ENCODE assay signal across 36 cellular contexts in genomic region chr2:102139851-102140250, GRCh38. TPM values are rescaled to one million over a fixed set of nuclear protein-coding genes. Genes with fewer than 3 reads are reported as not detected.
A peak's percentile ranks its signal among the peaks of the same experiment; 100 is the strongest.
DNase-seq lines count a peak whose midpoint lies in the region; ATAC-seq and TF ChIP-seq lines count a peak whose summit lies in the region.
"Had no signal": no experiment of that assay in that cellular context is flagged by ENCODE, and none has a peak within 500 bp of the region (broad histone marks: within the 10 kb centered on the region; RNA-seq: fewer than 3 reads in every experiment).

No MANE protein-coding gene starts in this region.

- H3K4me3 Mint-ChIP-seq in natural killer cell: peak overlapping the region; percentile 38
- no peak overlapping the region for H3K4me3 Mint-ChIP-seq in natural killer cell treated with Interleukin-12 subunit alpha and Interleukin-12 subunit beta and Interleukin-15 and Interleukin-18, amount 100 ng/mL, for 72 hours
- no peak overlapping the region for H3K4me3 Mint-ChIP-seq in activated naive CD8-positive, alpha-beta T cell treated with anti-CD3 and anti-CD28 coated beads, Interleukin-2, amount 50 U/mL, for 24 hours
- H3K4me3 Mint-ChIP-seq in HFFc6: no peak overlapping the region
- H3K4me3 Mint-ChIP-seq in H9: no peak overlapping the region
- H3K4me3 Mint-ChIP-seq: activated naive CD8-positive, alpha-beta T cell treated with anti-CD3 and anti-CD28 coated beads, Interleukin-2, amount 10 ng/mL, durations not matched to agents 7 days and 5 days; CD8-positive, alpha-beta T cell; T-cell had no signal

- H3K79me2 ChIP-seq in H9 (ENCODE audit: insufficient read depth, low read length): no peaks in the 10 kb centered on the region

- H3K9me3 ChIP-seq in vagina (no peaks in the 10 kb centered on the region), neuronal stem cell (replicated peaks in 1 of 2; ENCODE audit: control insufficient read depth in 2 of 2, insufficient read depth in 1 of 2, low read depth in 1 of 2, low read length in 2 of 2) (peaks cover 0 to 4% of the 10 kb centered on the region in 2 donors), H9 (ENCODE audit: control insufficient read depth, low read depth, low read length) (no peaks in the 10 kb centered on the region)
- H3K9me3 ChIP-seq: BE2C, mucosa of descending colon had no signal

- H3K27me3 ChIP-seq in vagina: no peaks in the 10 kb centered on the region
- H3K27me3 ChIP-seq in neuronal stem cell (ENCODE audit: control insufficient read depth in 3 of 3, insufficient read depth in 3 of 3, low read depth in 1 of 3, low read length in 3 of 3): peaks cover 0 to 37% (median 11%) of the 10 kb centered on the region in 3 experiments
- H3K27me3 ChIP-seq in H9 (ENCODE audit: insufficient read depth, low read length): peaks cover 6% of the 10 kb centered on the region; the same call in 1 of the 2 replicates
- H3K27me3 ChIP-seq: stomach had no signal

- H3K18ac ChIP-seq in neuronal stem cell (ENCODE audit: low read length) (no peak overlapping the region), H9 (ENCODE audit: insufficient read length, low read depth, low read length) (no peak overlapping the region)

- H2BK12ac ChIP-seq in neuronal stem cell (ENCODE audit: low read length) (no peak overlapping the region), H9 (ENCODE audit: insufficient read length, low read depth, low read length) (no peak overlapping the region)

- H2BK5ac ChIP-seq in neuronal stem cell (ENCODE audit: low read length) (no peak overlapping the region), H9 (ENCODE audit: insufficient read length, low read length) (no peak overlapping the region)

- H3K4me1 Mint-ChIP-seq in natural killer cell (peaks cover 38 to 41% of the 10 kb centered on the region in 2 donors), HFFc6 (ENCODE audit: low read depth) (peaks cover 57% of the 10 kb centered on the region), H9 (peaks cover 17 to 19% of the 10 kb centered on the region in 2 experiments)
- H3K4me1 Mint-ChIP-seq in natural killer cell treated with Interleukin-12 subunit alpha and Interleukin-12 subunit beta and Interleukin-15 and Interleukin-18, amount 100 ng/mL, for 72 hours (ENCODE audit: low read depth in 2 of 2): peaks cover 27 to 44% of the 10 kb centered on the region in 2 donors
- peaks cover 57% of the 10 kb centered on the region for H3K4me1 Mint-ChIP-seq in activated naive CD8-positive, alpha-beta T cell treated with anti-CD3 and anti-CD28 coated beads, Interleukin-2, amount 50 U/mL, for 24 hours

- H3K27ac ChIP-seq in vagina (peak overlapping the region; percentile 94), neuronal stem cell (replicated peaks; ENCODE audit: low read length) (no peak overlapping the region), H9 (ENCODE audit: insufficient read length, low read depth, low read length) (no peak overlapping the region)
- H3K27ac ChIP-seq: dorsolateral prefrontal cortex had no signal

- DNase-seq in natural killer cell (no peak), fibroblast of villous mesenchyme (ENCODE audit: low read depth) (peak; percentile 69), vagina (ENCODE audit: extremely low spot score in 2 of 2) (no peak), HFFc6 (no peak), neuronal stem cell (ENCODE audit: low spot score) (no peak), H9 (no peak)
- no peak for DNase-seq in natural killer cell treated with Interleukin-12 subunit alpha and Interleukin-12 subunit beta and Interleukin-15 and Interleukin-18, amount 100 ng/mL, for 72 hours (ENCODE audit: low spot score)
- DNase-seq in activated naive CD8-positive, alpha-beta T cell treated with anti-CD3 and anti-CD28 coated beads, Interleukin-2, amount 50 U/mL, for 24 hours: no peak
- DNase-seq: activated CD4-positive, alpha-beta T cell treated with anti-CD3 and anti-CD28 coated beads, Interleukin-2, amount 50 U/mL, for 4 hours; activated CD4-positive, CD25-positive, alpha-beta regulatory T cell; activated CD8-positive, alpha-beta memory T cell treated with anti-CD3 and anti-CD28 coated beads, Interleukin-2, amount 50 U/mL, for 4 hours; activated naive CD8-positive, alpha-beta T cell treated with anti-CD3 and anti-CD28 coated beads, Interleukin-2, amount 10 ng/mL, durations not matched to agents 7 days and 5 days; BE2C; CD8-positive, alpha-beta T cell; cerebellar nuclear complex; DMS 273 treated with DMSO at 0.1 percent for 48 hours; dorsolateral prefrontal cortex; hippocampal formation; MM.1S; mucosa of descending colon; NCI-H1417; NCI-H2029; NCI-H524 treated with DMSO at 0.1 percent for 48 hours; OCI-M1; posterior cingulate gyrus; right cardiac atrium; spleen; stimulated activated CD4-positive, alpha-beta T cell treated with anti-CD3 and anti-CD28 coated beads, Interleukin-2, amount 100 ng/mL, for 24 hours; stomach; T-cell had no signal

- H3K9ac ChIP-seq in neuronal stem cell (ENCODE audit: low read depth, low read length, poor library complexity): no peak overlapping the region
- no peak overlapping the region for H3K9ac ChIP-seq in H9 (ENCODE audit: extremely low read depth, insufficient read length, low read length)

- H3K9me3 Mint-ChIP-seq in natural killer cell: peaks cover 0 to 1% of the 10 kb centered on the region in 2 donors
- peaks cover 2% of the 10 kb centered on the region for H3K9me3 Mint-ChIP-seq in natural killer cell treated with Interleukin-12 subunit alpha and Interleukin-12 subunit beta and Interleukin-15 and Interleukin-18, amount 100 ng/mL, for 72 hours
- peaks cover 38% of the 10 kb centered on the region for H3K9me3 Mint-ChIP-seq in activated naive CD8-positive, alpha-beta T cell treated with anti-CD3 and anti-CD28 coated beads, Interleukin-2, amount 50 U/mL, for 24 hours
- H3K9me3 Mint-ChIP-seq in HFFc6: peaks cover 16% of the 10 kb centered on the region
- H3K9me3 Mint-ChIP-seq in H9: peaks cover 2 to 4% of the 10 kb centered on the region in 2 experiments; a peak in 2 of 5 replicates

- H2AFZ ChIP-seq in neuronal stem cell (ENCODE audit: low read length) (no peak overlapping the region), H9 (ENCODE audit: low read length) (no peak overlapping the region)

- TF ChIP-seq CTCF in natural killer cell (IDR thresholded peaks at IDR 0.05) (no peak), fibroblast of villous mesenchyme (IDR thresholded peaks at IDR 0.05; ENCODE audit: insufficient read depth, low read depth, low read length) (no peak), vagina (IDR thresholded peaks at IDR 0.05) (no peak), HFFc6 (IDR thresholded peaks at IDR 0.05) (no peak), H9 (conservative IDR thresholded peaks at IDR 0.05) (no peak)

- H3K4me2 ChIP-seq in neuronal stem cell (ENCODE audit: insufficient read depth, low read length, poor library complexity, severe bottlenecking) (no peak overlapping the region), H9 (ENCODE audit: insufficient read depth, insufficient read length, low read length) (no peak overlapping the region)

- H3K27me3 Mint-ChIP-seq in natural killer cell (ENCODE audit: low read depth in 2 of 2) (peaks cover 41 to 76% of the 10 kb centered on the region in 2 donors), HFFc6 (ENCODE audit: insufficient read depth) (peaks cover 2% of the 10 kb centered on the region), H9 (ENCODE audit: low read depth) (peaks cover 55% of the 10 kb centered on the region)
- peaks cover 36 to 67% of the 10 kb centered on the region in 2 donors for H3K27me3 Mint-ChIP-seq in natural killer cell treated with Interleukin-12 subunit alpha and Interleukin-12 subunit beta and Interleukin-15 and Interleukin-18, amount 100 ng/mL, for 72 hours
- peaks cover 41% of the 10 kb centered on the region for H3K27me3 Mint-ChIP-seq in activated naive CD8-positive, alpha-beta T cell treated with anti-CD3 and anti-CD28 coated beads, Interleukin-2, amount 50 U/mL, for 24 hours

- no CpG with 5 or more reads among the region's 1 CpG for whole genome bisulfite sequencing in neuronal stem cell (ENCODE audit: extremely low coverage in 2 of 2, insufficient read length in 2 of 2, insufficient replicate concordance in 1 of 2), 2 donors
- WGBS in H9 (ENCODE audit: extremely low coverage, insufficient read length, low lambda C conversion rate): no CpG with 5 or more reads among the region's 1 CpG

- no peaks in the 10 kb centered on the region for H3K79me1 ChIP-seq in neuronal stem cell (ENCODE audit: low read depth, low read length)
- no peaks in the 10 kb centered on the region for H3K79me1 ChIP-seq in H9 (ENCODE audit: insufficient read depth, low read depth, low read length, poor library complexity, severe bottlenecking)

- intact Hi-C loops in natural killer cell (cut with micrococcal nuclease) (loop anchor here (5.0 kb wide), 1 partner anchor 112 kb away; no protein-coding TSS in a partner anchor), vagina (cut with DNase I) (loop anchor here (5.0 kb wide), 2 partner anchors 78 to 118 kb away; no protein-coding TSS in a partner anchor)

- H3K4ac ChIP-seq in neuronal stem cell (ENCODE audit: low read length): no peak overlapping the region
- H3K4ac ChIP-seq in H9 (ENCODE audit: low read depth, low read length): no peak overlapping the region

- H2BK120ac ChIP-seq in neuronal stem cell (ENCODE audit: low read depth, low read length): no peak overlapping the region
- no peak overlapping the region for H2BK120ac ChIP-seq in H9 (ENCODE audit: low read depth, low read length, poor library complexity, severe bottlenecking)

- H3K36me3 Mint-ChIP-seq in natural killer cell: no peaks in the 10 kb centered on the region
- H3K36me3 Mint-ChIP-seq in natural killer cell treated with Interleukin-12 subunit alpha and Interleukin-12 subunit beta and Interleukin-15 and Interleukin-18, amount 100 ng/mL, for 72 hours: peaks cover 14% of the 10 kb centered on the region
- peaks cover 37% of the 10 kb centered on the region for H3K36me3 Mint-ChIP-seq in activated naive CD8-positive, alpha-beta T cell treated with anti-CD3 and anti-CD28 coated beads, Interleukin-2, amount 50 U/mL, for 24 hours (ENCODE audit: low read depth)
- peaks cover 18% of the 10 kb centered on the region for H3K36me3 Mint-ChIP-seq in HFFc6 (ENCODE audit: low read depth)
- H3K36me3 Mint-ChIP-seq in H9 (ENCODE audit: insufficient read depth in 1 of 3, low read depth in 3 of 3): no peaks in the 10 kb centered on the region
- H3K36me3 Mint-ChIP-seq: CD8-positive, alpha-beta T cell; T-cell had no signal

- peaks cover 24% of the 10 kb centered on the region for H3K4me1 ChIP-seq in vagina
- H3K4me1 ChIP-seq in neuronal stem cell (ENCODE audit: control insufficient read depth in 2 of 2, insufficient read depth in 1 of 2, low read depth in 1 of 2, low read length in 2 of 2): no peaks in the 10 kb centered on the region
- no peaks in the 10 kb centered on the region for H3K4me1 ChIP-seq in H9 (ENCODE audit: insufficient read depth, low read length)
- H3K4me1 ChIP-seq: BE2C had no signal

- no peak overlapping the region for H3K23ac ChIP-seq in neuronal stem cell (ENCODE audit: low read depth, low read length, poor library complexity)
- H3K23ac ChIP-seq in H9 (ENCODE audit: insufficient read length, low read depth, low read length): no peak overlapping the region

- H2AK5ac ChIP-seq in neuronal stem cell (ENCODE audit: low read depth, low read length) (no peak overlapping the region), H9 (ENCODE audit: insufficient read length, low read length) (no peak overlapping the region)

- H3K56ac ChIP-seq in H9 (ENCODE audit: insufficient read length, low read depth, low read length): no peak overlapping the region

- no peak overlapping the region for H3T11ph ChIP-seq in H9 (ENCODE audit: low read length)

- no peak overlapping the region for H3K27ac Mint-ChIP-seq in natural killer cell
- no peak overlapping the region for H3K27ac Mint-ChIP-seq in natural killer cell treated with Interleukin-12 subunit alpha and Interleukin-12 subunit beta and Interleukin-15 and Interleukin-18, amount 100 ng/mL, for 72 hours
- peak overlapping the region; percentile 84 for H3K27ac Mint-ChIP-seq in activated naive CD8-positive, alpha-beta T cell treated with anti-CD3 and anti-CD28 coated beads, Interleukin-2, amount 50 U/mL, for 24 hours
- H3K27ac Mint-ChIP-seq in HFFc6: no peak overlapping the region
- H3K27ac Mint-ChIP-seq in H9: no peak overlapping the region
- H3K27ac Mint-ChIP-seq: activated naive CD8-positive, alpha-beta T cell treated with anti-CD3 and anti-CD28 coated beads, Interleukin-2, amount 10 ng/mL, durations not matched to agents 7 days and 5 days; brain; CD8-positive, alpha-beta T cell; T-cell had no signal

- H3K14ac ChIP-seq in neuronal stem cell (ENCODE audit: low read length) (no peak overlapping the region), H9 (ENCODE audit: insufficient read depth, low read length) (no peak overlapping the region)

- H4K8ac ChIP-seq in neuronal stem cell (ENCODE audit: low read depth, low read length) (no peak overlapping the region), H9 (replicated peaks; ENCODE audit: insufficient read length, low read depth, low read length) (no peak overlapping the region)

- H3K36me3 ChIP-seq in vagina (no peaks in the 10 kb centered on the region), neuronal stem cell (replicated peaks in 1 of 2; ENCODE audit: control insufficient read depth in 2 of 2, insufficient read depth in 2 of 2, low read length in 2 of 2) (no peaks in the 10 kb centered on the region)
- H3K36me3 ChIP-seq: BE2C had no signal

- peaks cover 3% of the 10 kb centered on the region for H3K23me2 ChIP-seq in H9 (ENCODE audit: insufficient read length, low read depth, low read length, poor library complexity, severe bottlenecking)

- no peaks in the 10 kb centered on the region for H4K20me1 ChIP-seq in H9 (ENCODE audit: control insufficient read depth, insufficient read depth, insufficient read length)

- no peak overlapping the region for H4K5ac ChIP-seq in H9 (ENCODE audit: insufficient read length, low read depth, low read length)

- no peak overlapping the region for H3K4me3 ChIP-seq in fibroblast of villous mesenchyme (ENCODE audit: low read depth, low read length)
- H3K4me3 ChIP-seq in vagina: no peak overlapping the region
- H3K4me3 ChIP-seq in neuronal stem cell (ENCODE audit: low read length in 2 of 2): no peak overlapping the region
- H3K4me3 ChIP-seq: dorsolateral prefrontal cortex, GM12878, lung, mucosa of descending colon, spleen, stomach had no signal

- H2BK15ac ChIP-seq in neuronal stem cell (ENCODE audit: low read length) (no peak overlapping the region), H9 (ENCODE audit: low read depth, low read length) (no peak overlapping the region)

- no peak for TF ChIP-seq POLR2A in vagina (IDR thresholded peaks at IDR 0.05)

- H2BK20ac ChIP-seq in H9 (ENCODE audit: low read depth, low read length, poor library complexity, severe bottlenecking): no peak overlapping the region

- no peak overlapping the region for H4K91ac ChIP-seq in neuronal stem cell (ENCODE audit: low read depth, low read length, poor library complexity)
- no peak overlapping the region for H4K91ac ChIP-seq in H9 (ENCODE audit: insufficient read length, low read depth, low read length)

- ATAC-seq in natural killer cell: no peak
- no peak for ATAC-seq in natural killer cell treated with Interleukin-12 subunit alpha and Interleukin-12 subunit beta and Interleukin-15 and Interleukin-18, amount 100 ng/mL, for 72 hours
- ATAC-seq in activated naive CD8-positive, alpha-beta T cell treated with anti-CD3 and anti-CD28 coated beads, Interleukin-2, amount 50 U/mL, for 24 hours: no peak
- ATAC-seq: CD8-positive, alpha-beta T cell; GM12878; mucosa of descending colon; right cardiac atrium; T-cell had no signal

RNA-seq across cellular contexts. Expression of gene IL1R1, which starts 2.7 kb away (rescaled TPM):
- total RNA-seq in natural killer cell (1 to 10 TPM in 1 of 3 donors, under 1 TPM in 2; 0.45 to 3.1 (median 0.68) TPM), fibroblast of villous mesenchyme (35.8 and 62.6 TPM in 2 replicates), vagina (79.6 TPM), H9 (2021) (0.39 and 0.46 TPM in 2 replicates)
- total RNA-seq in natural killer cell treated with Interleukin-12 subunit alpha and Interleukin-12 subunit beta and Interleukin-15 and Interleukin-18, amount 100 ng/mL, for 72 hours: under 1 TPM; 0.19 to 0.86 TPM
- 10 to 100 TPM; 13.8 to 25.0 (median 22.9) TPM for total RNA-seq in HFFc6 (2021; fragmentation: NEBNext Ultra II Directional; extraction: Animal tissue kit (Norgen Biotek cat#: 25700))
- polyA plus RNA-seq in neuronal stem cell (2013, experiment 1 of 2): 0.32 TPM
- polyA plus RNA-seq in neuronal stem cell (2013, experiment 2 of 2): 0.25 TPM
- polyA plus RNA-seq: neural cell had no signal

RNA-seq across cellular contexts. Expression of gene IL1RL2, which starts 47.0 kb away (rescaled TPM):
- not detected for total RNA-seq in natural killer cell
- total RNA-seq in natural killer cell treated with Interleukin-12 subunit alpha and Interleukin-12 subunit beta and Interleukin-15 and Interleukin-18, amount 100 ng/mL, for 72 hours: under 1 TPM in 1 of 2 donors, not detected in 1; 0.19 TPM
- 0.32 and 1.3 TPM in 2 replicates for total RNA-seq in fibroblast of villous mesenchyme
- total RNA-seq in vagina: 5.2 TPM
- not detected for total RNA-seq in HFFc6 (2021; fragmentation: NEBNext Ultra II Directional; extraction: Animal tissue kit (Norgen Biotek cat#: 25700))
- polyA plus RNA-seq in neuronal stem cell (2013, experiment 1 of 2): not detected
- not detected for polyA plus RNA-seq in neuronal stem cell (2013, experiment 2 of 2)
- total RNA-seq in H9 (2021): not detected in 2 replicates
- total RNA-seq: A673; activated naive CD8-positive, alpha-beta T cell treated with anti-CD3 and anti-CD28 coated beads, Interleukin-2, amount 10 ng/mL, durations not matched to agents 7 days and 5 days; CD8-positive, alpha-beta T cell; GM12878; H4; T-cell had no signal
- polyA plus RNA-seq: GM12878, neural cell had no signal
